8 cellular contexts compared by ENCODE assay signal in the genomic region with DNA sequence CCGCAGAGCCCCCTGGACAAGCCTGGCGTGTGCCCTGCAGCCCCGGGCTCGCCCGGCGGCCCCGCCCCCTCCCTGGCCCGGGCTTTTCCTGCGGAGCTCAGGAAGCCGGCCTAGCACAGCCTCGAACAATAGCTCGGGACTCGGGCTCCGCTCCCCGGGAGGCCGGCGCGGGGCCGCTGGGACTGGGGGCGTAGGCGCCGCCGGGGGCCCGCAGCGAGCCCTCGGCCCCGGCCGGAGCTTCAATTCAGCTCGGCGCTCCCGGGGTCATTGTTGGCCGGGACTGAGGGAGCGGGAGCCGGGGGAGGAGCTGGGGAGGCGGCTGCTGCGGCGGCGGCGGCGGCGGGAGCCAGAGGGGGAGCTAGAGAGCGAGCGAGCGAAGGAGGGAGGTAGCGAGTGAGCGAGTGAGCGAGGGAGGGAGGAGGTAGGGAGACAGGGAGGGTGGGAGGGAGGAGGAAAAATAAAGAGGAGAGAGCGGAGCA. TPM values are rescaled to one million over a fixed set of nuclear protein-coding genes. Genes with fewer than 3 reads are reported as not detected.
DNase-seq lines count a peak whose midpoint lies in the region; ATAC-seq and TF ChIP-seq lines count a peak whose summit lies in the region.

No MANE protein-coding gene starts in this region.

- peak; percentile 15 to 86 (median 70) for DNase-seq in C1 segment of cervical spinal cord (lab: John Stamatoyannopoulos, UW)
- DNase-seq in HUDEP-2 (lab: John Stamatoyannopoulos, UW; ENCODE audit: unreplicated experiment in 76 of 76) = peak in 61 of 76 experiments; percentile 1 to 70 (median 42)
- DNase-seq in NOMO-1 treated with dmso at 0.1 percent for 144 hours (lab: John Stamatoyannopoulos, UW; ENCODE audit: unreplicated experiment) = peak; percentile 40
- DNase-seq in activated T-cell treated with anti-CD3 and anti-CD28 coated beads, Interleukin-2, amount 50 U/mL, for 4 hours = peak; percentile 39
- peak; percentile 95 for DNase-seq in esophagus muscularis mucosa (ENCODE audit: extremely low spot score)
- DNase-seq in stimulated activated CD8-positive, alpha-beta memory T cell treated with anti-CD3 and anti-CD28 coated beads, Interleukin-4, amount 100 ng/mL, for 48 hours = peak; percentile 85

- H3K9ac ChIP-seq in muscle layer of colon (ENCODE audit: low read length) = no peak overlapping the region

- H3K4me1 ChIP-seq in esophagus muscularis mucosa (peaks cover 9 to 39% (median 27%) of the 10 kb centered on the region in 4 donors), muscle layer of colon (ENCODE audit: insufficient read depth, low read length) (peaks cover 8% of the 10 kb centered on the region)

- no peaks in the 10 kb centered on the region for H3K36me3 Mint-ChIP-seq in activated T-cell treated with anti-CD3 and anti-CD28 coated beads, Interleukin-2, amount 50 U/mL, for 4 hours (ENCODE audit: insufficient read depth)

- WGBS in esophagus muscularis mucosa = 1% methylated on average over 40 of the region's 48 CpGs

- TF ChIP-seq EP300 in esophagus muscularis mucosa (IDR thresholded peaks at IDR 0.05) = no peak

- no peaks in the 10 kb centered on the region for H3K9me3 Mint-ChIP-seq in activated T-cell treated with anti-CD3 and anti-CD28 coated beads, Interleukin-2, amount 50 U/mL, for 4 hours

- no peaks in the 10 kb centered on the region for H3K36me3 ChIP-seq in esophagus muscularis mucosa
- no peaks in the 10 kb centered on the region for H3K36me3 ChIP-seq in muscle layer of colon (ENCODE audit: insufficient read depth, low read length)

- intact Hi-C loops in esophagus muscularis mucosa (cut with DNase I) = loop anchor here (5.0 kb wide), 2 partner anchors 44 to 249 kb away; no protein-coding TSS in a partner anchor

- H3K4me3 ChIP-seq in esophagus muscularis mucosa (peak overlapping the region; percentile 68 to 90 (median 85)), muscle layer of colon (ENCODE audit: low read depth in 1 of 2, low read length in 2 of 2) (peak overlapping the region; percentile 51 to 63)

- H3K4me1 Mint-ChIP-seq in activated T-cell treated with anti-CD3 and anti-CD28 coated beads, Interleukin-2, amount 50 U/mL, for 4 hours (ENCODE audit: low read depth) = peaks cover 14% of the 10 kb centered on the region

- H3K27ac ChIP-seq in esophagus muscularis mucosa (replicated peaks in 1 of 4) (peak overlapping the region; percentile 82 to 92 (median 88)), muscle layer of colon (ENCODE audit: low read depth, low read length) (peak overlapping the region; percentile 26)

- no peaks in the 10 kb centered on the region for H3K9me3 ChIP-seq in esophagus muscularis mucosa
- H3K9me3 ChIP-seq in muscle layer of colon (ENCODE audit: low read length) = no peaks in the 10 kb centered on the region

- TF ChIP-seq POLR2A in esophagus muscularis mucosa (IDR thresholded peaks at IDR 0.05; ENCODE audit: low read depth) = no peak

- peaks cover 26% of the 10 kb centered on the region for H3K27me3 Mint-ChIP-seq in activated T-cell treated with anti-CD3 and anti-CD28 coated beads, Interleukin-2, amount 50 U/mL, for 4 hours (ENCODE audit: low read depth)

- peak; percentile 61 to 93 (median 76) for TF ChIP-seq CTCF in esophagus muscularis mucosa (IDR thresholded peaks at IDR 0.05)

- H3K27me3 ChIP-seq in esophagus muscularis mucosa (peaks cover 0 to 11% (median 0%) of the 10 kb centered on the region in 4 donors), muscle layer of colon (ENCODE audit: control insufficient read depth in 1 of 2, insufficient read depth in 2 of 2, low read length in 2 of 2) (peaks cover 0 to 31% of the 10 kb centered on the region in 2 donors)

- ATAC-seq in GM21360 (IDR thresholded peaks at IDR 0.05; ENCODE audit: unreplicated experiment) = peak; percentile 63
- ATAC-seq in activated T-cell treated with anti-CD3 and anti-CD28 coated beads, Interleukin-2, amount 50 U/mL, for 4 hours = peak; percentile 86 to 89

- H3K4me3 Mint-ChIP-seq in activated T-cell treated with anti-CD3 and anti-CD28 coated beads, Interleukin-2, amount 50 U/mL, for 4 hours = peak overlapping the region; percentile 24

RNA-seq across cellular contexts. Expression of gene KALRN, which starts 0.2 kb away (rescaled TPM):
- 1 to 10 TPM; 1.1 to 1.5 (median 1.4) TPM for total RNA-seq in activated T-cell treated with anti-CD3 and anti-CD28 coated beads, Interleukin-2, amount 50 U/mL, for 4 hours
- 10 to 100 TPM; 20.8 to 49.7 (median 28.7) TPM for total RNA-seq in esophagus muscularis mucosa

RNA-seq across cellular contexts. Expression of gene ROPN1, which starts 41.0 kb away (rescaled TPM):
- not detected for total RNA-seq in activated T-cell treated with anti-CD3 and anti-CD28 coated beads, Interleukin-2, amount 50 U/mL, for 4 hours
- not detected for total RNA-seq in esophagus muscularis mucosa

Comparison
In these comparisons a context has a peak if more than half of its experiments do, and no peak if none do; other contexts are left out.
1. Peak in every context shown above with its lines: DNase-seq, ATAC-seq, H3K4me3 ChIP-seq and H3K27ac ChIP-seq.
2. DNase-seq: peak in every context shown above with its lines; median percentile 95 in esophagus muscularis mucosa; 85 in stimulated activated CD8-positive, alpha-beta memory T cell treated with anti-CD3 and anti-CD28 coated beads, Interleukin-4, amount 100 ng/mL, for 48 hours; 70 in C1 segment of cervical spinal cord; 42 in HUDEP-2; 40 in NOMO-1 treated with dmso at 0.1 percent for 144 hours; 39 in activated T-cell treated with anti-CD3 and anti-CD28 coated beads, Interleukin-2, amount 50 U/mL, for 4 hours.
3. RNA of gene KALRN, which starts 0.2 kb away (total RNA-seq): 20.8 to 49.7 TPM in esophagus muscularis mucosa; 1.1 to 1.5 TPM in activated T-cell treated with anti-CD3 and anti-CD28 coated beads, Interleukin-2, amount 50 U/mL, for 4 hours; every median in the first group is over 4 times any median in the second.